8 cellular contexts compared by ENCODE assay signal in the genomic region with DNA sequence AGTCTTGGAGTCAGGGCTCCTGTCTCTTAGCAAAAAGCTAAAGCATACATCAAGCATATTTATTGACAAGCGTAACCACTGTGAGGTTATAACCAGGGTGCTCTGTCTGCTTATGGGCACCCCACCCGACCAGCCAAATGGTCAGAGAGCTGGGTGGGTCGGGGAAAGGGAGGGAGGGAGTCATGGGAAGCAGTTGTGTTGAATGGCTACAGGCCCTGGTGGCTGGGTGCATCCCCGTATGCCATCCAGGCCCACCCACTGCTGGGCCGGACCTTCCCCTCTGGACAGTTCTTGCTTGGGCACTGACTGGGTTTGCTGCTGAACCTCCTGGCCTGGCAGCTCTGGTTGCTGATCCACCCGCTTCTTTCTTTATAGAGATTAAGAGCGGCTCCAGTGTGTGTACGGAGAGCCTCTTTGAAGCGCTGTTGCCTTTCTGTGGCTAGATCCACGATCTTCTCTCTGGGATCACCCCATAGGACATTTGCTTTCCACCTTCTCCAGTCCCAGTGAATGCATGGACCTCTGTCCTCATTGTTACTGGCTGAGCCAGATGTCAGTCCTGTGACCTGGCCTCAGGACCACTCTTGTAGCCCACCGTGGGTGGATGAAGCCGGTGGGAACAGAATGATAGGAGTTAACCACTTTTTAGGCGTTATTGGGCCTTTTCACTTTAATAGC. TPM values are rescaled to one million over a fixed set of nuclear protein-coding genes. Genes with fewer than 3 reads are reported as not detected.
DNase-seq lines count a peak whose midpoint lies in the region; ATAC-seq and TF ChIP-seq lines count a peak whose summit lies in the region.

No MANE protein-coding gene starts in this region.

- peaks cover 2 to 3% of the 10 kb centered on the region in 2 donors for H3K36me3 Mint-ChIP-seq in activated T-cell treated with anti-CD3 and anti-CD28 coated beads, Interleukin-2, amount 50 U/mL, for 72 hours (ENCODE audit: insufficient read depth in 2 of 2)

- no peak for DNase-seq in activated T-cell treated with anti-CD3 and anti-CD28 coated beads, Interleukin-2, amount 50 U/mL, for 72 hours
- DNase-seq in activated T-cell treated with anti-CD3 and anti-CD28 coated beads, Interleukin-2, amount 50 U/mL, for 1 hour: no peak
- DNase-seq in breast epithelium (ENCODE audit: low spot score in 2 of 2) (no peak), upper lobe of right lung (no peak), aorta (no peak), T1000 (lab: John Stamatoyannopoulos, UW) (no peak)

- H3K9me3 Mint-ChIP-seq in activated T-cell treated with anti-CD3 and anti-CD28 coated beads, Interleukin-2, amount 50 U/mL, for 72 hours: no peaks in the 10 kb centered on the region

- peaks cover 84% of the 10 kb centered on the region for H3K4me1 Mint-ChIP-seq in activated T-cell treated with anti-CD3 and anti-CD28 coated beads, Interleukin-2, amount 50 U/mL, for 72 hours (ENCODE audit: low read depth)

- H3K9me3 ChIP-seq in breast epithelium: no peaks in the 10 kb centered on the region
- no peaks in the 10 kb centered on the region for H3K9me3 ChIP-seq in muscle layer of colon (ENCODE audit: low read length)
- H3K9me3 ChIP-seq in upper lobe of right lung: no peaks in the 10 kb centered on the region
- no peaks in the 10 kb centered on the region for H3K9me3 ChIP-seq in aorta (ENCODE audit: control insufficient read depth, low read length)

- TF ChIP-seq POLR2A in breast epithelium (IDR thresholded peaks at IDR 0.05): no peak

- no peak overlapping the region for H3K4me3 Mint-ChIP-seq in activated T-cell treated with anti-CD3 and anti-CD28 coated beads, Interleukin-2, amount 50 U/mL, for 72 hours

- H3K4me1 ChIP-seq in breast epithelium: peaks cover 15 to 38% of the 10 kb centered on the region in 2 donors
- peaks cover 60% of the 10 kb centered on the region for H3K4me1 ChIP-seq in muscle layer of colon (ENCODE audit: insufficient read depth, low read length)
- peaks cover 55% of the 10 kb centered on the region for H3K4me1 ChIP-seq in upper lobe of right lung
- peaks cover 1 to 13% of the 10 kb centered on the region in 2 donors for H3K4me1 ChIP-seq in aorta (ENCODE audit: control insufficient read depth in 1 of 2, insufficient read depth in 2 of 2, low read length in 2 of 2)

- H3K27ac Mint-ChIP-seq in activated T-cell treated with anti-CD3 and anti-CD28 coated beads, Interleukin-2, amount 50 U/mL, for 72 hours: peak overlapping the region; percentile 91

- TF ChIP-seq CTCF in breast epithelium (IDR thresholded peaks at IDR 0.05): no peak
- no peak for TF ChIP-seq CTCF in upper lobe of right lung (IDR thresholded peaks at IDR 0.05)

- peak overlapping the region; percentile 89 to 96 for H3K27ac ChIP-seq in breast epithelium
- H3K27ac ChIP-seq in muscle layer of colon (ENCODE audit: low read depth, low read length): peak overlapping the region; percentile 62
- H3K27ac ChIP-seq in upper lobe of right lung: peak overlapping the region; percentile 52
- peak overlapping the region in 1 of 2 donors; percentile 58 for H3K27ac ChIP-seq in aorta (ENCODE audit: low read depth in 1 of 2, low read length in 2 of 2)

- H3K27me3 Mint-ChIP-seq in activated T-cell treated with anti-CD3 and anti-CD28 coated beads, Interleukin-2, amount 50 U/mL, for 72 hours (ENCODE audit: low read depth): no peaks in the 10 kb centered on the region

- 49 to 51% methylated on average over 13 of the region's 13 CpGs for WGBS in aorta, 2 donors

- intact Hi-C loops in breast epithelium (cut with DNase I; ENCODE audit: low total_unique reads) (no loop called here), upper lobe of right lung (cut with DNase I) (no loop called here), aorta (cut with DNase I) (no loop called here)

- H3K36me3 ChIP-seq in breast epithelium (no peaks in the 10 kb centered on the region), muscle layer of colon (ENCODE audit: insufficient read depth, low read length) (no peaks in the 10 kb centered on the region), upper lobe of right lung (no peaks in the 10 kb centered on the region), aorta (ENCODE audit: control insufficient read depth in 1 of 2, insufficient read depth in 2 of 2, low read length in 1 of 2) (no peaks in the 10 kb centered on the region)

- ATAC-seq in activated T-cell treated with anti-CD3 and anti-CD28 coated beads, Interleukin-2, amount 50 U/mL, for 72 hours (replicated peaks in 1 of 2): no peak
- ATAC-seq in upper lobe of right lung (no peak), GM18867 (IDR thresholded peaks at IDR 0.05; ENCODE audit: unreplicated experiment) (no peak), aorta (ENCODE audit: low FRiP score) (no peak)

- H3K27me3 ChIP-seq in breast epithelium (no peaks in the 10 kb centered on the region), muscle layer of colon (ENCODE audit: control insufficient read depth in 1 of 2, insufficient read depth in 2 of 2, low read length in 2 of 2) (no peaks in the 10 kb centered on the region), upper lobe of right lung (no peaks in the 10 kb centered on the region), aorta (ENCODE audit: control insufficient read depth in 1 of 2, insufficient read depth in 2 of 2, low read length in 1 of 2) (no peaks in the 10 kb centered on the region)

- H3K9ac ChIP-seq in muscle layer of colon (ENCODE audit: low read length): no peak overlapping the region

- H3K4me3 ChIP-seq in breast epithelium: peak overlapping the region in 1 of 3 donors; percentile 37
- H3K4me3 ChIP-seq in muscle layer of colon (ENCODE audit: low read depth in 1 of 2, low read length in 2 of 2): peak overlapping the region in 1 of 2 donors; percentile 19
- H3K4me3 ChIP-seq in upper lobe of right lung: no peak overlapping the region
- no peak overlapping the region for H3K4me3 ChIP-seq in aorta (ENCODE audit: low read length in 2 of 2)

RNA-seq across cellular contexts. Expression of a gene that starts 59.6 kb away (rescaled TPM):
- 10 to 100 TPM; 47.4 to 68.9 TPM for total RNA-seq in activated T-cell treated with anti-CD3 and anti-CD28 coated beads, Interleukin-2, amount 50 U/mL, for 72 hours
- 10 to 100 TPM; 22.5 to 44.6 (median 33.4) TPM for total RNA-seq in breast epithelium
- 31.6 TPM for total RNA-seq in upper lobe of right lung
- 10 to 100 TPM; 65.9 to 90.8 TPM for total RNA-seq in aorta
- 10 to 100 TPM in 1 of 2 donors, 1 to 10 TPM in 1; 7.1 to 44.1 TPM for polyA plus RNA-seq in aorta
